ENCODE assay signal across 25 cellular contexts in genomic region chr20:15061061-15061430, GRCh38.
DNase-seq lines count a peak whose midpoint lies in the region; ATAC-seq and TF ChIP-seq lines count a peak whose summit lies in the region.
"Had no signal": no experiment of that assay in that cellular context is flagged by ENCODE, and none has a peak within 500 bp of the region (broad histone marks: within the 10 kb centered on the region; RNA-seq: fewer than 3 reads in every experiment).

No MANE protein-coding gene starts in this region.

- H3K27me3 Mint-ChIP-seq in activated CD4-positive, alpha-beta T cell treated with anti-CD3 and anti-CD28 coated beads, Interleukin-2, amount 10 ng/mL, durations not matched to agents 7 days and 5 days = no peaks in the 10 kb centered on the region
- H3K27me3 Mint-ChIP-seq in type B pancreatic cell = no peaks in the 10 kb centered on the region

- no peak overlapping the region for H3K4me2 ChIP-seq in neuronal stem cell (ENCODE audit: insufficient read depth, low read length, poor library complexity, severe bottlenecking)

- no peak overlapping the region for H3K27ac ChIP-seq in neuronal stem cell (replicated peaks; ENCODE audit: low read length)
- H3K27ac ChIP-seq: 22Rv1, C4-2B, RWPE1 had no signal

- no peak overlapping the region for H2BK15ac ChIP-seq in neuronal stem cell (ENCODE audit: low read length)

- POLR2A ChIA-PET in activated CD4-positive, alpha-beta T cell treated with anti-CD3 and anti-CD28 coated beads, Interleukin-2, amount 10 ng/mL, durations not matched to agents 7 days and 5 days (lab: Charles Lee) = no interaction called here

- no peaks in the 10 kb centered on the region for H3K4me1 Mint-ChIP-seq in activated CD4-positive, alpha-beta T cell treated with anti-CD3 and anti-CD28 coated beads, Interleukin-2, amount 10 ng/mL, durations not matched to agents 7 days and 5 days
- peaks cover 49% of the 10 kb centered on the region for H3K4me1 Mint-ChIP-seq in type B pancreatic cell (ENCODE audit: unreplicated experiment)
- H3K4me1 Mint-ChIP-seq: B cell had no signal

- H3K79me1 ChIP-seq in neuronal stem cell (ENCODE audit: low read depth, low read length) = no peaks in the 10 kb centered on the region

- CTCF ChIA-PET in activated CD4-positive, alpha-beta T cell treated with anti-CD3 and anti-CD28 coated beads, Interleukin-2, amount 10 ng/mL, durations not matched to agents 7 days and 5 days (lab: Charles Lee) = no interaction called here

- no peak overlapping the region for H2AK5ac ChIP-seq in neuronal stem cell (ENCODE audit: low read depth, low read length)

- no peak overlapping the region for H3K23ac ChIP-seq in neuronal stem cell (ENCODE audit: low read depth, low read length, poor library complexity)

- no peak for ATAC-seq in HG02642 (IDR thresholded peaks at IDR 0.05; ENCODE audit: poor library complexity, unreplicated experiment)
- ATAC-seq: CD8-positive, alpha-beta T cell; HCT116; Panc1 had no signal

- H4K8ac ChIP-seq in neuronal stem cell (ENCODE audit: low read depth, low read length) = no peak overlapping the region

- no peaks in the 10 kb centered on the region for H3K27me3 ChIP-seq in neuronal stem cell (ENCODE audit: control insufficient read depth in 3 of 3, insufficient read depth in 3 of 3, low read depth in 1 of 3, low read length in 3 of 3)
- H3K27me3 ChIP-seq: MG63 had no signal

- H3K14ac ChIP-seq in neuronal stem cell (ENCODE audit: low read length) = no peak overlapping the region

- no peak for DNase-seq in activated CD4-positive, alpha-beta T cell treated with anti-CD3 and anti-CD28 coated beads, Interleukin-2, amount 10 ng/mL, durations not matched to agents 7 days and 5 days
- no peak for DNase-seq in activated CD4-positive, alpha-beta T cell treated with anti-CD3 and anti-CD28 coated beads for 1 hour
- peak; percentile 77 for DNase-seq in epithelial cell of esophagus (ENCODE audit: low read depth)
- no peak for DNase-seq in neuronal stem cell (ENCODE audit: low spot score)
- DNase-seq in type B pancreatic cell (ENCODE audit: extremely low spot score, unreplicated experiment) = no peak
- DNase-seq in NCI-H2081 (lab: John Stamatoyannopoulos, UW) = no peak
- no peak for DNase-seq in NCI-H526 (lab: John Stamatoyannopoulos, UW)
- DNase-seq: CD8-positive, alpha-beta T cell; GF-D8; KBM-7; MG63; NCI-H1105 treated with DMSO at 0.1 percent for 48 hours; NCI-H146; NCI-H1930; NCI-H446 treated with DMSO at 0.1 percent for 48 hours; NCI-H526 treated with DMSO at 0.1 percent for 48 hours; SHP77 had no signal

- H3K9me3 Mint-ChIP-seq in activated CD4-positive, alpha-beta T cell treated with anti-CD3 and anti-CD28 coated beads, Interleukin-2, amount 10 ng/mL, durations not matched to agents 7 days and 5 days = no peaks in the 10 kb centered on the region
- peaks cover 4% of the 10 kb centered on the region for H3K9me3 Mint-ChIP-seq in type B pancreatic cell
- H3K9me3 Mint-ChIP-seq: CD8-positive, alpha-beta T cell had no signal

- no peak overlapping the region for H3K9ac ChIP-seq in neuronal stem cell (ENCODE audit: low read depth, low read length, poor library complexity)

- WGBS in neuronal stem cell (ENCODE audit: extremely low coverage in 2 of 2, insufficient read length in 2 of 2, insufficient replicate concordance in 1 of 2), 2 donors = no CpG with 5 or more reads among the region's 2 CpGs

- H3K36me3 Mint-ChIP-seq in activated CD4-positive, alpha-beta T cell treated with anti-CD3 and anti-CD28 coated beads, Interleukin-2, amount 10 ng/mL, durations not matched to agents 7 days and 5 days (ENCODE audit: low read depth) = no peaks in the 10 kb centered on the region
- H3K36me3 Mint-ChIP-seq in type B pancreatic cell = no peaks in the 10 kb centered on the region
- H3K36me3 Mint-ChIP-seq: CD8-positive, alpha-beta T cell had no signal

- no peak overlapping the region for H3K4ac ChIP-seq in neuronal stem cell (ENCODE audit: low read length)

- no peak overlapping the region for H4K91ac ChIP-seq in neuronal stem cell (ENCODE audit: low read depth, low read length, poor library complexity)

- H3K27ac Mint-ChIP-seq in activated CD4-positive, alpha-beta T cell treated with anti-CD3 and anti-CD28 coated beads, Interleukin-2, amount 10 ng/mL, durations not matched to agents 7 days and 5 days = peak overlapping the region; percentile 28
- H3K27ac Mint-ChIP-seq in type B pancreatic cell = peak overlapping the region; percentile 47
- H3K27ac Mint-ChIP-seq: B cell; CD8-positive, alpha-beta T cell had no signal

- H2BK5ac ChIP-seq in neuronal stem cell (ENCODE audit: low read length) = no peak overlapping the region

- H3K18ac ChIP-seq in neuronal stem cell (ENCODE audit: low read length) = no peak overlapping the region

- no peak for TF ChIP-seq CTCF in epithelial cell of esophagus (IDR thresholded peaks at IDR 0.05; ENCODE audit: insufficient read depth, low read depth, low read length, missing control alignments)
- no peak for TF ChIP-seq CTCF in type B pancreatic cell (conservative IDR thresholded peaks at IDR 0.05)

- no peak overlapping the region for H2BK12ac ChIP-seq in neuronal stem cell (ENCODE audit: low read length)

- H3K4me3 Mint-ChIP-seq in activated CD4-positive, alpha-beta T cell treated with anti-CD3 and anti-CD28 coated beads, Interleukin-2, amount 10 ng/mL, durations not matched to agents 7 days and 5 days = no peak overlapping the region
- H3K4me3 Mint-ChIP-seq in type B pancreatic cell = no peak overlapping the region
- H3K4me3 Mint-ChIP-seq: B cell; CD8-positive, alpha-beta T cell had no signal

- peaks cover 9 to 14% of the 10 kb centered on the region in 2 donors for H3K4me1 ChIP-seq in neuronal stem cell (ENCODE audit: control insufficient read depth in 2 of 2, insufficient read depth in 1 of 2, low read depth in 1 of 2, low read length in 2 of 2)

- peak overlapping the region; percentile 83 for H2AFZ ChIP-seq in neuronal stem cell (ENCODE audit: low read length)

- no peaks in the 10 kb centered on the region for H3K36me3 ChIP-seq in neuronal stem cell (replicated peaks in 1 of 2; ENCODE audit: control insufficient read depth in 2 of 2, insufficient read depth in 2 of 2, low read length in 2 of 2)
- H3K36me3 ChIP-seq: MG63 had no signal

- no peak overlapping the region for H3K4me3 ChIP-seq in epithelial cell of esophagus (ENCODE audit: low read length)
- no peak overlapping the region for H3K4me3 ChIP-seq in neuronal stem cell (ENCODE audit: low read length in 2 of 2)
- H3K4me3 ChIP-seq: MG63 had no signal

- no peak overlapping the region for H2BK120ac ChIP-seq in neuronal stem cell (ENCODE audit: low read depth, low read length)

- H3K9me3 ChIP-seq in neuronal stem cell (replicated peaks in 1 of 2; ENCODE audit: control insufficient read depth in 2 of 2, insufficient read depth in 1 of 2, low read depth in 1 of 2, low read length in 2 of 2) = no peaks in the 10 kb centered on the region
- H3K9me3 ChIP-seq: Caco-2, MG63 had no signal
